ENCODE assay signal across 32 cellular contexts in the genomic region with DNA sequence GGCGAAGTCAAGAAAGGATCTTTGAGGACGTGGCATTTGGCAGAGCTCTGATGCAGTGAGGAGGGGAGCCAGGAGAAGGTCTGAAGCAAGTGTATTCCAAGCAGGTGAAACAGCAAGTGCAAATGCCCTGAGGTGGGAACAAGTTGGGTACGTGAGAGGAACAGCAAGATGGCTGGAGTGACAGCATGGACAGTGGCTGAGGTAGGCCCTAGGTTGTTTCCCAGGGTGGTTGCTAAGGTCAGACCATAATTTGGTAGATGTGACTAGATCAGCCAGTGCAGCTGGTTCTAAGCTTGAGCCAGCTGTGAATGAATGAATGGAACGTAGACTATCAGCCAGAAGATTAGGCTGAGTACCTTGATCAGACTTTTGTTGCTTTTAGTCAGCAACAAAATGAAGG.
"Had no signal": no experiment of that assay in that cellular context is flagged by ENCODE, and none has a peak within 500 bp of the region (broad histone marks: within the 10 kb centered on the region; RNA-seq: fewer than 3 reads in every experiment).

No MANE protein-coding gene starts in this region.

- H3K4me1 ChIP-seq: psoas muscle, testis had no signal

- H3K36me3 Mint-ChIP-seq: natural killer cell treated with Interleukin-12 subunit alpha and Interleukin-12 subunit beta and Interleukin-15 and Interleukin-18, amount 100 ng/mL, for 72 hours; stimulated activated memory B cell treated with anti-CD40 and anti-IgM and Interleukin-4, amounts not matched to agents 10 μg/mL and 1 μg/mL and 100 μg/mL, for 72 hours had no signal

- H3K27me3 ChIP-seq: neutrophil, ovary, right lobe of liver, sigmoid colon, suprapubic skin, testis, tibial artery, transverse colon, upper lobe of left lung, vagina had no signal

- DNase-seq: naive thymus-derived CD8-positive, alpha-beta T cell; nephron progenitor cell; nucleus accumbens; ovary; posterior cingulate gyrus; psoas muscle; right cardiac atrium; right lobe of liver; sigmoid colon; small intestine; stimulated activated CD4-positive, alpha-beta T cell treated with anti-CD3 and anti-CD28 coated beads, Interleukin-15, amount 100 ng/mL, for 24 hours; stimulated activated CD4-positive, alpha-beta T cell treated with anti-CD3 and anti-CD28 coated beads, Interleukin-2, amount 100 ng/mL, for 24 hours; stimulated activated CD4-positive, alpha-beta T cell treated with anti-CD3 and anti-CD28 coated beads, Interleukin-2, amount 100 ng/mL, for 48 hours; stimulated activated CD4-positive, alpha-beta T cell treated with anti-CD3 and anti-CD28 coated beads, Interleukin-4, amount 100 ng/mL, for 24 hours; stimulated activated CD8-positive, alpha-beta memory T cell treated with anti-CD3 and anti-CD28 coated beads, Interleukin-4, amount 100 ng/mL, for 48 hours; stimulated activated naive CD4-positive, alpha-beta T cell; stimulated activated naive CD8-positive, alpha-beta T cell treated with anti-CD3 and anti-CD28 coated beads, Interleukin-15, amount 100 ng/mL, for 72 hours; stimulated activated naive CD8-positive, alpha-beta T cell treated with anti-CD3 and anti-CD28 coated beads, Interleukin-15, Interleukin-2, amounts not matched to agents 100 U/mL and 50 U/mL, for 24 hours; substantia nigra; testis; tibial artery; transverse colon; upper lobe of left lung had no signal

- H3K9me3 ChIP-seq: neutrophil, ovary, psoas muscle, right lobe of liver, sigmoid colon, suprapubic skin, testis, tibial artery, transverse colon, upper lobe of left lung, vagina had no signal

- ATAC-seq: naive thymus-derived CD8-positive, alpha-beta T cell; natural killer cell treated with Interleukin-12 subunit alpha and Interleukin-12 subunit beta and Interleukin-15 and Interleukin-18, amount 100 ng/mL, for 72 hours; psoas muscle; right cardiac atrium; right lobe of liver; stimulated activated memory B cell treated with anti-CD40 and anti-IgM and Interleukin-4, amounts not matched to agents 10 μg/mL and 1 μg/mL and 100 μg/mL, for 72 hours; stimulated activated naive CD8-positive, alpha-beta T cell treated with anti-CD3 and anti-CD28 coated beads, Interleukin-15, amount 100 ng/mL, for 72 hours; stimulated activated naive CD8-positive, alpha-beta T cell treated with anti-CD3 and anti-CD28 coated beads, Interleukin-15, Interleukin-2, amounts not matched to agents 100 U/mL and 50 U/mL, for 24 hours had no signal

- H3K79me2 ChIP-seq: parathyroid adenoma had no signal

- H3K27me3 Mint-ChIP-seq: naive thymus-derived CD8-positive, alpha-beta T cell; natural killer cell treated with Interleukin-12 subunit alpha and Interleukin-12 subunit beta and Interleukin-15 and Interleukin-18, amount 100 ng/mL, for 72 hours; stimulated activated memory B cell treated with anti-CD40 and anti-IgM and Interleukin-4, amounts not matched to agents 10 μg/mL and 1 μg/mL and 100 μg/mL, for 72 hours; stimulated activated naive CD8-positive, alpha-beta T cell treated with anti-CD3 and anti-CD28 coated beads, Interleukin-15, amount 100 ng/mL, for 72 hours had no signal

- H2AFZ ChIP-seq: parathyroid adenoma had no signal

- H3K27ac Mint-ChIP-seq: nephron progenitor cell; progenitor cell of endocrine pancreas; stimulated activated memory B cell treated with anti-CD40 and anti-IgM and Interleukin-4, amounts not matched to agents 10 μg/mL and 1 μg/mL and 100 μg/mL, for 72 hours had no signal

- H3K36me3 ChIP-seq: neutrophil, ovary, right lobe of liver, sigmoid colon, suprapubic skin, tibial artery, transverse colon, upper lobe of left lung, vagina had no signal

- FAIRE-seq: small intestine, urothelium cell line had no signal

- H3K4me3 Mint-ChIP-seq: naive thymus-derived CD8-positive, alpha-beta T cell; natural killer cell treated with Interleukin-12 subunit alpha and Interleukin-12 subunit beta and Interleukin-15 and Interleukin-18, amount 100 ng/mL, for 72 hours; nephron progenitor cell; neural crest cell; stimulated activated memory B cell treated with anti-CD40 and anti-IgM and Interleukin-4, amounts not matched to agents 10 μg/mL and 1 μg/mL and 100 μg/mL, for 72 hours; stimulated activated naive CD8-positive, alpha-beta T cell treated with anti-CD3 and anti-CD28 coated beads, Interleukin-15, amount 100 ng/mL, for 72 hours had no signal

- H3K4me3 ChIP-seq: ovary, psoas muscle, right lobe of liver, sigmoid colon, suprapubic skin, testis, tibial artery, transverse colon, upper lobe of left lung, vagina had no signal

- H3K9ac ChIP-seq: parathyroid adenoma had no signal

- H3K27ac ChIP-seq: neutrophil, ovary, parathyroid adenoma, psoas muscle, right lobe of liver, sigmoid colon, suprapubic skin, testis, tibial artery, transverse colon, upper lobe of left lung, vagina had no signal

- H3K9me3 Mint-ChIP-seq: natural killer cell treated with Interleukin-12 subunit alpha and Interleukin-12 subunit beta and Interleukin-15 and Interleukin-18, amount 100 ng/mL, for 72 hours; stimulated activated memory B cell treated with anti-CD40 and anti-IgM and Interleukin-4, amounts not matched to agents 10 μg/mL and 1 μg/mL and 100 μg/mL, for 72 hours; stimulated activated naive CD8-positive, alpha-beta T cell treated with anti-CD3 and anti-CD28 coated beads, Interleukin-15, amount 100 ng/mL, for 72 hours had no signal
